In the genomic region with DNA sequence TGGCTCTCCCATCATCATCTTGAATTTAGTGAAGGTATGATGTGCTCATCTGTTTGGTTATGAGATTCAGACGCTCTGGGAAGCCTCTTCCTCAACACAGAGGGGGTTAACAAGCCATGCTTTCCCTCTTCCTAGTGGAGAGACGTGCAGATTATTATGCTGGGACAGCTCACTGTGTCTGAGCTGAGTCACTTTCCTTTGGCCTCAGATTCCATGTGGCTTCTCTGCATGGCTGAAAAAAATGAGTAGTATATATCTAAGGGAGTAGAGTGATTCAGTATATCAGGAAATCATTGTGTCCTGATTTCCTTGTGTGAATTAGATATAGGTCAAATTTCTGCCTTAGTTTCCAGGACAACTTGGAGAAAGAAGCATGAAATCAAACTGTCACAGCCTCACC, we compare ENCODE assay signal across 1 cellular context.
TF ChIP-seq lines count a peak whose summit lies in the region.

No MANE protein-coding gene starts in this region.

TF ChIP-seq in WTC11, 78 proteins besides CTCF, POLR2A, EP300 and RAD21 (continued from another document):
- TF ChIP-seq, protein P1, sequence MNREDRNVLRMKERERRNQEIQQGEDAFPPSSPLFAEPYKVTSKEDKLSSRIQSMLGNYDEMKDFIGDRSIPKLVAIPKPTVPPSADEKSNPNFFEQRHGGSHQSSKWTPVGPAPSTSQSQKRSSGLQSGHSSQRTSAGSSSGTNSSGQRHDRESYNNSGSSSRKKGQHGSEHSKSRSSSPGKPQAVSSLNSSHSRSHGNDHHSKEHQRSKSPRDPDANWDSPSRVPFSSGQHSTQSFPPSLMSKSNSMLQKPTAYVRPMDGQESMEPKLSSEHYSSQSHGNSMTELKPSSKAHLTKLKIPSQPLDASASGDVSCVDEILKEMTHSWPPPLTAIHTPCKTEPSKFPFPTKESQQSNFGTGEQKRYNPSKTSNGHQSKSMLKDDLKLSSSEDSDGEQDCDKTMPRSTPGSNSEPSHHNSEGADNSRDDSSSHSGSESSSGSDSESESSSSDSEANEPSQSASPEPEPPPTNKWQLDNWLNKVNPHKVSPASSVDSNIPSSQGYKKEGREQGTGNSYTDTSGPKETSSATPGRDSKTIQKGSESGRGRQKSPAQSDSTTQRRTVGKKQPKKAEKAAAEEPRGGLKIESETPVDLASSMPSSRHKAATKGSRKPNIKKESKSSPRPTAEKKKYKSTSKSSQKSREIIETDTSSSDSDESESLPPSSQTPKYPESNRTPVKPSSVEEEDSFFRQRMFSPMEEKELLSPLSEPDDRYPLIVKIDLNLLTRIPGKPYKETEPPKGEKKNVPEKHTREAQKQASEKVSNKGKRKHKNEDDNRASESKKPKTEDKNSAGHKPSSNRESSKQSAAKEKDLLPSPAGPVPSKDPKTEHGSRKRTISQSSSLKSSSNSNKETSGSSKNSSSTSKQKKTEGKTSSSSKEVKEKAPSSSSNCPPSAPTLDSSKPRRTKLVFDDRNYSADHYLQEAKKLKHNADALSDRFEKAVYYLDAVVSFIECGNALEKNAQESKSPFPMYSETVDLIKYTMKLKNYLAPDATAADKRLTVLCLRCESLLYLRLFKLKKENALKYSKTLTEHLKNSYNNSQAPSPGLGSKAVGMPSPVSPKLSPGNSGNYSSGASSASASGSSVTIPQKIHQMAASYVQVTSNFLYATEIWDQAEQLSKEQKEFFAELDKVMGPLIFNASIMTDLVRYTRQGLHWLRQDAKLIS (CRISPR knock-in tag; IDR thresholded peaks at IDR 0.05; ENCODE audit: borderline replicate concordance) = no peak
- TF ChIP-seq ZBTB21 (CRISPR knock-in tag; IDR thresholded peaks at IDR 0.05; ENCODE audit: borderline replicate concordance) (no peak), ZNF423 (CRISPR knock-in tag; IDR thresholded peaks at IDR 0.05) (no peak), ETV6 (CRISPR knock-in tag; IDR thresholded peaks at IDR 0.05) (no peak), ZNF263 (CRISPR knock-in tag; IDR thresholded peaks at IDR 0.05; ENCODE audit: low read depth) (no peak)
